Comparison of ENCODE assay signal across 2 cellular contexts in the genomic region with DNA sequence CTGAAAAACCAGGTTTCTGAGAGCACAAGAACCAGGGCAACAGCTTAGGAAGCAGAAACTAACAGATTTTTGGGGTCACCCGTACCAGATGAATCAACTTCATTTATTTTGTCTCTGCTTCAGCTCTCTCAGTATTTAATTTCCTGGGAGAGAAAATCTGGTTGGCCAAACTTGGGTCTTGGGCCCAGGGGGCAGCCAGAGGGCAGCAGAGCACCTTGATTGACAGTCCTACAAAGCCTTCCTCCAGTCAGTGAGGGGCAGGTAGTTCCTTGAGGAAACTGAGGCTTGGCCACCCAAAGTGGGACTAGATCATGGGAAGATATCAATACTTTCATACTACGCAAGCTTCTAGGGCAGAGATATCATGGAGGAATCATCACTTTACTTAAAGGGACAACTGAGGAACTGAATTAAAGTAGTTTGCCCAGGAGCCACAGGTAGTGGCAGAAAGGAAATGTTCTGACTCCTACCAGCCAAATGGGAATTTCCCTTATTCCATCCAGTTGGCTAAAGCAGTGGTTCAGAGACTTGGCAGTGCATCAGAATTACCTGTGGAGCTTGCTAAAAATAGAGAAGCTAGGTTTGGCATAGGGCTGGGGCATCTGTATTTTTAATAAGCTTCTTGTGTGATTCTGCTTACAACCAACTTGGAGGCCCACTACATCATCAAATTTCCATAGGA.
A peak's percentile ranks its signal among the peaks of the same experiment; 100 is the strongest.
TF ChIP-seq lines count a peak whose summit lies in the region.

No MANE protein-coding gene starts in this region.

TF ChIP-seq in HCT116, 20 proteins besides CTCF, POLR2A, EP300 and RAD21:
- TF ChIP-seq CEBPB (IDR thresholded peaks at IDR 0.05; ENCODE audit: low read depth), result no peak
- no peak for TF ChIP-seq CBX3 (IDR thresholded peaks at IDR 0.05; ENCODE audit: low read depth)
- no peak for TF ChIP-seq FOSL1 (IDR thresholded peaks at IDR 0.05; ENCODE audit: low read depth)
- TF ChIP-seq, protein P1, sequence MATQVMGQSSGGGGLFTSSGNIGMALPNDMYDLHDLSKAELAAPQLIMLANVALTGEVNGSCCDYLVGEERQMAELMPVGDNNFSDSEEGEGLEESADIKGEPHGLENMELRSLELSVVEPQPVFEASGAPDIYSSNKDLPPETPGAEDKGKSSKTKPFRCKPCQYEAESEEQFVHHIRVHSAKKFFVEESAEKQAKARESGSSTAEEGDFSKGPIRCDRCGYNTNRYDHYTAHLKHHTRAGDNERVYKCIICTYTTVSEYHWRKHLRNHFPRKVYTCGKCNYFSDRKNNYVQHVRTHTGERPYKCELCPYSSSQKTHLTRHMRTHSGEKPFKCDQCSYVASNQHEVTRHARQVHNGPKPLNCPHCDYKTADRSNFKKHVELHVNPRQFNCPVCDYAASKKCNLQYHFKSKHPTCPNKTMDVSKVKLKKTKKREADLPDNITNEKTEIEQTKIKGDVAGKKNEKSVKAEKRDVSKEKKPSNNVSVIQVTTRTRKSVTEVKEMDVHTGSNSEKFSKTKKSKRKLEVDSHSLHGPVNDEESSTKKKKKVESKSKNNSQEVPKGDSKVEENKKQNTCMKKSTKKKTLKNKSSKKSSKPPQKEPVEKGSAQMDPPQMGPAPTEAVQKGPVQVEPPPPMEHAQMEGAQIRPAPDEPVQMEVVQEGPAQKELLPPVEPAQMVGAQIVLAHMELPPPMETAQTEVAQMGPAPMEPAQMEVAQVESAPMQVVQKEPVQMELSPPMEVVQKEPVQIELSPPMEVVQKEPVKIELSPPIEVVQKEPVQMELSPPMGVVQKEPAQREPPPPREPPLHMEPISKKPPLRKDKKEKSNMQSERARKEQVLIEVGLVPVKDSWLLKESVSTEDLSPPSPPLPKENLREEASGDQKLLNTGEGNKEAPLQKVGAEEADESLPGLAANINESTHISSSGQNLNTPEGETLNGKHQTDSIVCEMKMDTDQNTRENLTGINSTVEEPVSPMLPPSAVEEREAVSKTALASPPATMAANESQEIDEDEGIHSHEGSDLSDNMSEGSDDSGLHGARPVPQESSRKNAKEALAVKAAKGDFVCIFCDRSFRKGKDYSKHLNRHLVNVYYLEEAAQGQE (IDR thresholded peaks at IDR 0.05; ENCODE audit: low read depth), result no peak
- TF ChIP-seq EZH2 (IDR thresholded peaks at IDR 0.05), result no peak
- no peak for TF ChIP-seq YY1 (IDR thresholded peaks at IDR 0.05; ENCODE audit: extremely low read depth, insufficient replicate concordance, low read depth, low read length)
- TF ChIP-seq SP1 (IDR thresholded peaks at IDR 0.05; ENCODE audit: low read depth), result no peak
- no peak for TF ChIP-seq JUND (IDR thresholded peaks at IDR 0.05)
- TF ChIP-seq, protein P2, sequence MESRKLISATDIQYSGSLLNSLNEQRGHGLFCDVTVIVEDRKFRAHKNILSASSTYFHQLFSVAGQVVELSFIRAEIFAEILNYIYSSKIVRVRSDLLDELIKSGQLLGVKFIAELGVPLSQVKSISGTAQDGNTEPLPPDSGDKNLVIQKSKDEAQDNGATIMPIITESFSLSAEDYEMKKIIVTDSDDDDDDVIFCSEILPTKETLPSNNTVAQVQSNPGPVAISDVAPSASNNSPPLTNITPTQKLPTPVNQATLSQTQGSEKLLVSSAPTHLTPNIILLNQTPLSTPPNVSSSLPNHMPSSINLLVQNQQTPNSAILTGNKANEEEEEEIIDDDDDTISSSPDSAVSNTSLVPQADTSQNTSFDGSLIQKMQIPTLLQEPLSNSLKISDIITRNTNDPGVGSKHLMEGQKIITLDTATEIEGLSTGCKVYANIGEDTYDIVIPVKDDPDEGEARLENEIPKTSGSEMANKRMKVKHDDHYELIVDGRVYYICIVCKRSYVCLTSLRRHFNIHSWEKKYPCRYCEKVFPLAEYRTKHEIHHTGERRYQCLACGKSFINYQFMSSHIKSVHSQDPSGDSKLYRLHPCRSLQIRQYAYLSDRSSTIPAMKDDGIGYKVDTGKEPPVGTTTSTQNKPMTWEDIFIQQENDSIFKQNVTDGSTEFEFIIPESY (IDR thresholded peaks at IDR 0.05; ENCODE audit: extremely low read depth, insufficient replicate concordance, low read length), result no peak
- TF ChIP-seq ZNF274 (IDR thresholded peaks at IDR 0.05; ENCODE audit: low read depth, low read length), result no peak
- no peak for TF ChIP-seq POLR2AphosphoS5 (IDR thresholded peaks at IDR 0.05; ENCODE audit: low read depth, low read length)
- TF ChIP-seq TCF7L2 (IDR thresholded peaks at IDR 0.05; ENCODE audit: borderline replicate concordance, extremely low read depth, insufficient read depth, insufficient read length), result no peak
- TF ChIP-seq MAX (IDR thresholded peaks at IDR 0.05), result no peak
- no peak for TF ChIP-seq EGR1 (IDR thresholded peaks at IDR 0.05; ENCODE audit: low read depth)
- no peak for TF ChIP-seq ATF3 (IDR thresholded peaks at IDR 0.05)
- TF ChIP-seq EZH2phosphoT487 (IDR thresholded peaks at IDR 0.05; ENCODE audit: borderline replicate concordance), result no peak
- no peak for TF ChIP-seq SRF (IDR thresholded peaks at IDR 0.05; ENCODE audit: low read depth)
- no peak for TF ChIP-seq ZFX (IDR thresholded peaks at IDR 0.05)
- TF ChIP-seq SIN3A (IDR thresholded peaks at IDR 0.05; ENCODE audit: low read depth), result no peak

TF ChIP-seq in K562, 482 proteins besides CTCF, POLR2A, EP300 and RAD21 (continues in another document):
- TF ChIP-seq KHSRP (IDR thresholded peaks at IDR 0.05) (no peak), SAP30 (IDR thresholded peaks at IDR 0.05; ENCODE audit: borderline replicate concordance, insufficient read depth, low read depth, low read length, poor library complexity, severe bottlenecking) (no peak), CBX2 (IDR thresholded peaks at IDR 0.05; ENCODE audit: insufficient read depth, low read length, poor library complexity, severe bottlenecking) (no peak), HOXB6 (CRISPR knock-in tag; IDR thresholded peaks at IDR 0.05; ENCODE audit: borderline replicate concordance) (no peak), NR1H2 (CRISPR knock-in tag; IDR thresholded peaks at IDR 0.05) (no peak), ZBTB8A (IDR thresholded peaks at IDR 0.05; ENCODE audit: partially characterized antibody) (no peak), OTX1 (CRISPR knock-in tag; IDR thresholded peaks at IDR 0.05) (no peak), ZFPM2 (CRISPR knock-in tag; IDR thresholded peaks at IDR 0.05) (no peak), ZFP1 (CRISPR knock-in tag; IDR thresholded peaks at IDR 0.05) (no peak), SREBF2 (CRISPR knock-in tag; IDR thresholded peaks at IDR 0.05) (no peak), PRMT5 (CRISPR knock-in tag; IDR thresholded peaks at IDR 0.05) (no peak), MCM7 (IDR thresholded peaks at IDR 0.05) (no peak), ZEB2 (IDR thresholded peaks at IDR 0.05) (no peak), TSC22D4 (tag; IDR thresholded peaks at IDR 0.05) (no peak), GTF2F1 (IDR thresholded peaks at IDR 0.05; ENCODE audit: low read depth, low read length) (no peak), NCOA2 (IDR thresholded peaks at IDR 0.05; ENCODE audit: partially characterized antibody in 2 of 2) (no peak), FOXM1 (IDR thresholded peaks at IDR 0.05; ENCODE audit: low read depth) (no peak), FOXM1 (CRISPR knock-in tag; IDR thresholded peaks at IDR 0.05; ENCODE audit: low read depth) (no peak), ZNF592 (IDR thresholded peaks at IDR 0.05) (no peak), CBX1 (IDR thresholded peaks at IDR 0.05; ENCODE audit: low read depth) (no peak), PHB (CRISPR knock-in tag; IDR thresholded peaks at IDR 0.05) (no peak), STAT5B (CRISPR knock-in tag; IDR thresholded peaks at IDR 0.05) (no peak), SMC3 (conservative IDR thresholded peaks at IDR 0.05; ENCODE audit: insufficient read depth, low read depth, low read length) (peak; percentile 80), ZNF436 (CRISPR knock-in tag; IDR thresholded peaks at IDR 0.05) (no peak)
- TF ChIP-seq, protein P3, sequence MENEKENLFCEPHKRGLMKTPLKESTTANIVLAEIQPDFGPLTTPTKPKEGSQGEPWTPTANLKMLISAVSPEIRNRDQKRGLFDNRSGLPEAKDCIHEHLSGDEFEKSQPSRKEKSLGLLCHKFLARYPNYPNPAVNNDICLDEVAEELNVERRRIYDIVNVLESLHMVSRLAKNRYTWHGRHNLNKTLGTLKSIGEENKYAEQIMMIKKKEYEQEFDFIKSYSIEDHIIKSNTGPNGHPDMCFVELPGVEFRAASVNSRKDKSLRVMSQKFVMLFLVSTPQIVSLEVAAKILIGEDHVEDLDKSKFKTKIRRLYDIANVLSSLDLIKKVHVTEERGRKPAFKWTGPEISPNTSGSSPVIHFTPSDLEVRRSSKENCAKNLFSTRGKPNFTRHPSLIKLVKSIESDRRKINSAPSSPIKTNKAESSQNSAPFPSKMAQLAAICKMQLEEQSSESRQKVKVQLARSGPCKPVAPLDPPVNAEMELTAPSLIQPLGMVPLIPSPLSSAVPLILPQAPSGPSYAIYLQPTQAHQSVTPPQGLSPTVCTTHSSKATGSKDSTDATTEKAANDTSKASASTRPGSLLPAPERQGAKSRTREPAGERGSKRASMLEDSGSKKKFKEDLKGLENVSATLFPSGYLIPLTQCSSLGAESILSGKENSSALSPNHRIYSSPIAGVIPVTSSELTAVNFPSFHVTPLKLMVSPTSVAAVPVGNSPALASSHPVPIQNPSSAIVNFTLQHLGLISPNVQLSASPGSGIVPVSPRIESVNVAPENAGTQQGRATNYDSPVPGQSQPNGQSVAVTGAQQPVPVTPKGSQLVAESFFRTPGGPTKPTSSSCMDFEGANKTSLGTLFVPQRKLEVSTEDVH (IDR thresholded peaks at IDR 0.05; ENCODE audit: low read depth, partially characterized antibody), result no peak
- TF ChIP-seq, protein P4, sequence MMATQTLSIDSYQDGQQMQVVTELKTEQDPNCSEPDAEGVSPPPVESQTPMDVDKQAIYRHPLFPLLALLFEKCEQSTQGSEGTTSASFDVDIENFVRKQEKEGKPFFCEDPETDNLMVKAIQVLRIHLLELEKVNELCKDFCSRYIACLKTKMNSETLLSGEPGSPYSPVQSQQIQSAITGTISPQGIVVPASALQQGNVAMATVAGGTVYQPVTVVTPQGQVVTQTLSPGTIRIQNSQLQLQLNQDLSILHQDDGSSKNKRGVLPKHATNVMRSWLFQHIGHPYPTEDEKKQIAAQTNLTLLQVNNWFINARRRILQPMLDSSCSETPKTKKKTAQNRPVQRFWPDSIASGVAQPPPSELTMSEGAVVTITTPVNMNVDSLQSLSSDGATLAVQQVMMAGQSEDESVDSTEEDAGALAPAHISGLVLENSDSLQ (IDR thresholded peaks at IDR 0.05), result peak; percentile 77
- TF ChIP-seq, protein P5, sequence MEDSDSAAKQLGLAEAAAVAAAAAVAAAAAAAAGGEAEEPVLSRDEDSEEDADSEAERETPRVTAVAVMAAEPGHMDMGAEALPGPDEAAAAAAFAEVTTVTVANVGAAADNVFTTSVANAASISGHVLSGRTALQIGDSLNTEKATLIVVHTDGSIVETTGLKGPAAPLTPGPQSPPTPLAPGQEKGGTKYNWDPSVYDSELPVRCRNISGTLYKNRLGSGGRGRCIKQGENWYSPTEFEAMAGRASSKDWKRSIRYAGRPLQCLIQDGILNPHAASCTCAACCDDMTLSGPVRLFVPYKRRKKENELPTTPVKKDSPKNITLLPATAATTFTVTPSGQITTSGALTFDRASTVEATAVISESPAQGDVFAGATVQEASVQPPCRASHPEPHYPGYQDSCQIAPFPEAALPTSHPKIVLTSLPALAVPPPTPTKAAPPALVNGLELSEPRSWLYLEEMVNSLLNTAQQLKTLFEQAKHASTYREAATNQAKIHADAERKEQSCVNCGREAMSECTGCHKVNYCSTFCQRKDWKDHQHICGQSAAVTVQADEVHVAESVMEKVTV (CRISPR knock-in tag; IDR thresholded peaks at IDR 0.05), result peak; percentile 88
- TF ChIP-seq, protein P6, sequence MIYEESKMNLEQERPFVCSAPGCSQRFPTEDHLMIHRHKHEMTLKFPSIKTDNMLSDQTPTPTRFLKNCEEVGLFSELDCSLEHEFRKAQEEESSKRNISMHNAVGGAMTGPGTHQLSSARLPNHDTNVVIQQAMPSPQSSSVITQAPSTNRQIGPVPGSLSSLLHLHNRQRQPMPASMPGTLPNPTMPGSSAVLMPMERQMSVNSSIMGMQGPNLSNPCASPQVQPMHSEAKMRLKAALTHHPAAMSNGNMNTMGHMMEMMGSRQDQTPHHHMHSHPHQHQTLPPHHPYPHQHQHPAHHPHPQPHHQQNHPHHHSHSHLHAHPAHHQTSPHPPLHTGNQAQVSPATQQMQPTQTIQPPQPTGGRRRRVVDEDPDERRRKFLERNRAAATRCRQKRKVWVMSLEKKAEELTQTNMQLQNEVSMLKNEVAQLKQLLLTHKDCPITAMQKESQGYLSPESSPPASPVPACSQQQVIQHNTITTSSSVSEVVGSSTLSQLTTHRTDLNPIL (CRISPR knock-in tag; IDR thresholded peaks at IDR 0.05), result no peak
